ENCODE assay signal across 12 cellular contexts in genomic region chr12:65876898-65877721, GRCh38. TPM values are rescaled to one million over a fixed set of nuclear protein-coding genes. Genes with fewer than 3 reads are reported as not detected.
A peak's percentile ranks its signal among the peaks of the same experiment; 100 is the strongest.
DNase-seq lines count a peak whose midpoint lies in the region; ATAC-seq and TF ChIP-seq lines count a peak whose summit lies in the region.
"Had no signal": no experiment of that assay in that cellular context is flagged by ENCODE, and none has a peak within 500 bp of the region (broad histone marks: within the 10 kb centered on the region; RNA-seq: fewer than 3 reads in every experiment).

No MANE protein-coding gene starts in this region.

- H3K4me1 ChIP-seq in A673 (ENCODE audit: insufficient read depth, low read length, poor library complexity, severe bottlenecking) = peaks cover 57% of the 10 kb centered on the region
- peaks cover 50% of the 10 kb centered on the region for H3K4me1 ChIP-seq in HUES64 (ENCODE audit: insufficient read depth, low read length)

- 47% methylated on average over 7 of the region's 7 CpGs for WGBS in HUES64

- H3K9me3 ChIP-seq in A673 (ENCODE audit: low read depth, low read length, poor library complexity, severe bottlenecking) (no peaks in the 10 kb centered on the region), HUES64 (ENCODE audit: insufficient read depth, low read depth, low read length) (no peaks in the 10 kb centered on the region)

- no peak overlapping the region for H3K4me3 Mint-ChIP-seq in stimulated activated effector memory CD8-positive, alpha-beta T cell treated with anti-CD3 and anti-CD28 coated beads, Interleukin-12 subunit alpha, Interleukin-12 subunit beta, amount 100 ng/mL, for 72 hours

- CTCF ChIA-PET in A673 (lab: Charles Lee) = no interaction called here

- H3K4me1 Mint-ChIP-seq in stimulated activated effector memory CD8-positive, alpha-beta T cell treated with anti-CD3 and anti-CD28 coated beads, Interleukin-12 subunit alpha, Interleukin-12 subunit beta, amount 100 ng/mL, for 72 hours = no peaks in the 10 kb centered on the region

- H3K9ac ChIP-seq in HUES64 (ENCODE audit: low read depth, low read length) = peak overlapping the region; percentile 26; the same call in 1 of the 2 replicates

- no peak for DNase-seq in A673 (ENCODE audit: low spot score)
- peak; percentile 81 for DNase-seq in choroid plexus epithelial cell (ENCODE audit: low read depth)
- peak; percentile 62 to 68 for DNase-seq in lung microvascular endothelial cell (ENCODE audit: low read depth in 2 of 2)
- no peak for DNase-seq in stimulated activated effector memory CD8-positive, alpha-beta T cell treated with anti-CD3 and anti-CD28 coated beads, Interleukin-12 subunit alpha, Interleukin-12 subunit beta, amount 100 ng/mL, for 72 hours (ENCODE audit: low spot score in 2 of 2)
- no peak for DNase-seq in NAMALWA (ENCODE audit: low spot score)
- DNase-seq in mucosa of gallbladder (ENCODE audit: low spot score) = no peak
- DNase-seq: activated CD4-positive, CD25-positive, alpha-beta regulatory T cell treated with anti-CD3 and anti-CD28 coated beads, Interleukin-2, amount 50 U/mL, for 72 hours; cerebellar nuclear complex; NCI-H446 had no signal

- no peak for TF ChIP-seq CTCF in A673 (conservative IDR thresholded peaks at IDR 0.05; ENCODE audit: low read depth, low read length)
- TF ChIP-seq CTCF in choroid plexus epithelial cell (conservative IDR thresholded peaks at IDR 0.05; ENCODE audit: low read depth, low read length) = no peak

- H3K27me3 ChIP-seq in A673 (replicated peaks; ENCODE audit: insufficient read depth, low read depth, low read length, poor library complexity) (no peaks in the 10 kb centered on the region), HUES64 (ENCODE audit: insufficient read depth, low read length) (no peaks in the 10 kb centered on the region)

- H3K27ac ChIP-seq in A673 (ENCODE audit: low read depth, low read length, poor library complexity, severe bottlenecking) (peak overlapping the region; percentile 7), HUES64 (ENCODE audit: low read depth, low read length) (peak overlapping the region; percentile 73)

- no peaks in the 10 kb centered on the region for H3K9me3 Mint-ChIP-seq in stimulated activated effector memory CD8-positive, alpha-beta T cell treated with anti-CD3 and anti-CD28 coated beads, Interleukin-12 subunit alpha, Interleukin-12 subunit beta, amount 100 ng/mL, for 72 hours
- H3K9me3 Mint-ChIP-seq: activated T-helper 2 cell treated with anti-CD3 and anti-CD28 coated beads, Interferon-gamma antibody, Interleukin-2, Interleukin-4, amounts not matched to agents 10 μg/mL and 5 μg/mL and 100 μg/mL, durations not matched to agents 14 hours and 24 hours and 36 hours had no signal

- BruUV-seq in A673 (replicated peaks; lab: Mats Ljungman, UMichigan) = no TSS peak

- intact Hi-C loops in A673 (cut with micrococcal nuclease; ENCODE audit: unreplicated experiment) = no loop called here

- ATAC-seq in HG02642 (IDR thresholded peaks at IDR 0.05; ENCODE audit: poor library complexity, unreplicated experiment) = no peak
- no peak for ATAC-seq in stimulated activated effector memory CD8-positive, alpha-beta T cell treated with anti-CD3 and anti-CD28 coated beads, Interleukin-12 subunit alpha, Interleukin-12 subunit beta, amount 100 ng/mL, for 72 hours

- peaks cover 12% of the 10 kb centered on the region for H3K36me3 ChIP-seq in A673 (ENCODE audit: insufficient read depth, low read length, poor library complexity, severe bottlenecking)
- no peaks in the 10 kb centered on the region for H3K36me3 ChIP-seq in HUES64 (ENCODE audit: insufficient read depth, low read length)

- POLR2A ChIA-PET in A673 (lab: Charles Lee; ENCODE audit: low non-redundant PET) = interaction anchor here (0.5 kb wide), 1 partner anchor 106 kb away, joined by 3 read pairs; no protein-coding TSS in a partner anchor

- H3K36me3 Mint-ChIP-seq in stimulated activated effector memory CD8-positive, alpha-beta T cell treated with anti-CD3 and anti-CD28 coated beads, Interleukin-12 subunit alpha, Interleukin-12 subunit beta, amount 100 ng/mL, for 72 hours = no peaks in the 10 kb centered on the region

- H3K27ac Mint-ChIP-seq in stimulated activated effector memory CD8-positive, alpha-beta T cell treated with anti-CD3 and anti-CD28 coated beads, Interleukin-12 subunit alpha, Interleukin-12 subunit beta, amount 100 ng/mL, for 72 hours = no peak overlapping the region
- H3K27ac Mint-ChIP-seq: activated T-helper 2 cell treated with anti-CD3 and anti-CD28 coated beads, Interferon-gamma antibody, Interleukin-2, Interleukin-4, amounts not matched to agents 10 μg/mL and 5 μg/mL and 100 μg/mL, durations not matched to agents 14 hours and 24 hours and 36 hours had no signal

- H3K4me3 ChIP-seq in A673 (ENCODE audit: low read depth, low read length, poor library complexity, severe bottlenecking) (no peak overlapping the region), HUES64 (ENCODE audit: low read length) (no peak overlapping the region; the same call in 1 of the 2 replicates), choroid plexus epithelial cell (ENCODE audit: low read depth, low read length) (no peak overlapping the region)

RNA-seq across cellular contexts. Expression of gene HMGA2, which starts 52.8 kb away (rescaled TPM):
- total RNA-seq in A673 (2021) (96.8 and 103 TPM in 2 replicates), lung microvascular endothelial cell (3.4 and 7.8 TPM in 2 replicates), mucosa of gallbladder (0.29 TPM)
- 156 TPM for polyA plus RNA-seq in HUES64 (2013, experiment 1 of 2)
- 179 TPM for polyA plus RNA-seq in HUES64 (2013, experiment 2 of 2)
- total RNA-seq: activated T-helper 2 cell treated with anti-CD3 and anti-CD28 coated beads, Interferon-gamma antibody, Interleukin-2, Interleukin-4, amounts not matched to agents 10 μg/mL and 5 μg/mL and 100 μg/mL, durations not matched to agents 14 hours and 24 hours and 36 hours had no signal

Comparison
In these comparisons a context has a peak if more than half of its experiments do, and no peak if none do; other contexts are left out.
1. DNase-seq: peak in choroid plexus epithelial cell (single experiment) and lung microvascular endothelial cell (2 of 2); none in A673 (single experiment), stimulated activated effector memory CD8-positive, alpha-beta T cell treated with anti-CD3 and anti-CD28 coated beads, Interleukin-12 subunit alpha, Interleukin-12 subunit beta, amount 100 ng/mL, for 72 hours (0 of 2), NAMALWA (single experiment) and mucosa of gallbladder (single experiment).
2. RNA of gene HMGA2, which starts 52.8 kb away (total RNA-seq): 96.8 to 103 TPM in A673; 3.4 to 7.8 TPM in lung microvascular endothelial cell and 0.29 TPM in mucosa of gallbladder (single experiment); every median in the first group is over 10 times any median in the second.